15 cellular contexts compared by ENCODE assay signal in genomic region chr17:77693301-77693700, GRCh38.
"Had no signal": no experiment of that assay in that cellular context is flagged by ENCODE, and none has a peak within 500 bp of the region (broad histone marks: within the 10 kb centered on the region; RNA-seq: fewer than 3 reads in every experiment).

No MANE protein-coding gene starts in this region.

- DNase-seq: activated CD4-positive, alpha-beta T cell treated with anti-CD3 and anti-CD28 coated beads, Interleukin-2, amount 50 U/mL, for 1 hour; activated gamma-delta T cell; activated T-cell treated with anti-CD3 and anti-CD28 coated beads, Interleukin-2, amount 50 U/mL, for 4 hours; dermis blood vessel endothelial cell; mesendoderm; nephron progenitor cell; T-helper 9 cell; upper lobe of left lung had no signal

- H3K9me3 Mint-ChIP-seq: activated naive CD4-positive, alpha-beta T cell treated with anti-CD3 and anti-CD28 coated beads, Interleukin-2, amount 50 U/mL, for 72 hours; activated T-cell treated with anti-CD3 and anti-CD28 coated beads, Interleukin-2, amount 50 U/mL, for 4 hours; central memory CD8-positive, alpha-beta T cell; nephron progenitor cell; stimulated activated naive CD8-positive, alpha-beta T cell treated with anti-CD3 and anti-CD28 coated beads, Interleukin-15, amount 100 ng/mL, for 72 hours had no signal

- H3K9me3 ChIP-seq: gastroesophageal sphincter, upper lobe of left lung had no signal

- H3K27ac Mint-ChIP-seq: nephron progenitor cell had no signal

- H3K27ac ChIP-seq: gastroesophageal sphincter, SK-N-MC, upper lobe of left lung had no signal

- H3K36me3 Mint-ChIP-seq: activated naive CD4-positive, alpha-beta T cell treated with anti-CD3 and anti-CD28 coated beads, Interleukin-2, amount 50 U/mL, for 72 hours; brain had no signal

- H3K4me3 Mint-ChIP-seq: activated T-cell treated with anti-CD3 and anti-CD28 coated beads, Interleukin-2, amount 50 U/mL, for 4 hours; central memory CD8-positive, alpha-beta T cell; nephron progenitor cell; stimulated activated naive CD8-positive, alpha-beta T cell treated with anti-CD3 and anti-CD28 coated beads, Interleukin-15, amount 100 ng/mL, for 72 hours had no signal

- H3K4me3 ChIP-seq: gastroesophageal sphincter, SK-N-MC, upper lobe of left lung had no signal

- H3K36me3 ChIP-seq: gastroesophageal sphincter, upper lobe of left lung had no signal

- ATAC-seq: gastroesophageal sphincter, sciatic nerve had no signal
